Comparison of ENCODE assay signal across 22 cellular contexts in genomic region chr4:145635117-145635516, GRCh38. TPM values are rescaled to one million over a fixed set of nuclear protein-coding genes. Genes with fewer than 3 reads are reported as not detected.
DNase-seq lines count a peak whose midpoint lies in the region; ATAC-seq, FAIRE-seq and TF ChIP-seq lines count a peak whose summit lies in the region.
"Had no signal": no experiment of that assay in that cellular context is flagged by ENCODE, and none has a peak within 500 bp of the region (broad histone marks: within the 10 kb centered on the region; RNA-seq: fewer than 3 reads in every experiment).

No MANE protein-coding gene starts in this region.

- H3K14ac ChIP-seq in H9 (ENCODE audit: insufficient read depth, low read length) = 0 out of 2 replicates have a peak overlapping the region, but pooled peaks have one; percentile 24

- H3K4me3 Mint-ChIP-seq in H9 (no peak overlapping the region), neural progenitor cell (no peak overlapping the region)

- no peaks in the 10 kb centered on the region for H3F3A ChIP-seq in neural progenitor cell (ENCODE audit: low read depth)

- H2BK15ac ChIP-seq in H9 (ENCODE audit: low read depth, low read length) = no peak overlapping the region

- H4K8ac ChIP-seq in H9 (replicated peaks; ENCODE audit: insufficient read length, low read depth, low read length) = no peak overlapping the region

- H3K4me1 Mint-ChIP-seq in H9 = peaks cover 17 to 26% of the 10 kb centered on the region in 2 experiments; a peak in 3 of 4 replicates
- no peaks in the 10 kb centered on the region for H3K4me1 Mint-ChIP-seq in neural progenitor cell

- H3K9ac ChIP-seq in H9 (ENCODE audit: extremely low read depth, insufficient read length, low read length) = no peak overlapping the region
- no peak overlapping the region for H3K9ac ChIP-seq in Karpas-422 (ENCODE audit: low read length)
- no peak overlapping the region for H3K9ac ChIP-seq in GM12878 (ENCODE audit: control insufficient read depth, insufficient read depth, low read length)
- H3K9ac ChIP-seq in neural progenitor cell = no peak overlapping the region
- H3K9ac ChIP-seq: GM23248, KMS-11, SK-N-SH had no signal

- intact Hi-C loops in GM12878 (cut with micrococcal nuclease; ENCODE audit: unreplicated experiment) (no loop called here), Right ventricle myocardium superior (cut with DNase I) (no loop called here)

- no peaks in the 10 kb centered on the region; the same call in 1 of the 2 replicates for H3K4me1 ChIP-seq in H9 (ENCODE audit: insufficient read depth, low read length)
- no peaks in the 10 kb centered on the region for H3K4me1 ChIP-seq in Karpas-422 (ENCODE audit: low read length)
- H3K4me1 ChIP-seq in GM12878 (ENCODE audit: control insufficient read depth, insufficient read depth, low read length) = peaks cover 6% of the 10 kb centered on the region
- H3K4me1 ChIP-seq in neural progenitor cell = no peaks in the 10 kb centered on the region
- H3K4me1 ChIP-seq: BE2C had no signal

- H2AK5ac ChIP-seq in H9 (ENCODE audit: insufficient read length, low read length) = no peak overlapping the region

- in situ Hi-C loops in GM12878 (cut with MboI) = no loop called here

- no peak overlapping the region for H3K18ac ChIP-seq in H9 (ENCODE audit: insufficient read length, low read depth, low read length)

- no peak overlapping the region for H3T11ph ChIP-seq in H9 (ENCODE audit: low read length)

- H2BK12ac ChIP-seq in H9 (ENCODE audit: insufficient read length, low read depth, low read length) = no peak overlapping the region

- peaks cover 3 to 4% (median 4%) of the 10 kb centered on the region in 3 experiments; a peak in 3 of 7 replicates for H3K36me3 Mint-ChIP-seq in H9 (ENCODE audit: insufficient read depth in 1 of 3, low read depth in 3 of 3)
- peaks cover 4% of the 10 kb centered on the region for H3K36me3 Mint-ChIP-seq in neural progenitor cell

- CTCF ChIA-PET in GM12878 (lab: Yijun Ruan, JAX) = interaction anchor here (1.3 to 2.4 kb wide), 4 partner anchors 14 to 75 kb away, joined by 3 to 12 read pairs (median 5); partner anchors contain the start of gene MMAA

- H3K9me3 Mint-ChIP-seq in H9 (no peaks in the 10 kb centered on the region; a peak in 1 of 5 replicates), neural progenitor cell (no peaks in the 10 kb centered on the region)

- TF ChIP-seq EP300 in GM12878 (IDR thresholded peaks at IDR 0.05; ENCODE audit: borderline replicate concordance in 1 of 2, control insufficient read depth in 1 of 2, low read depth in 2 of 2, low read length in 2 of 2) = no peak

- H3K27ac ChIP-seq in H9 (ENCODE audit: insufficient read length, low read depth, low read length) = no peak overlapping the region
- no peak overlapping the region for H3K27ac ChIP-seq in Karpas-422 (ENCODE audit: low read length)
- no peak overlapping the region for H3K27ac ChIP-seq in GM12878 (ENCODE audit: control insufficient read depth, insufficient read depth)
- H3K27ac ChIP-seq in neural progenitor cell = no peak overlapping the region
- H3K27ac ChIP-seq: GM23248, KMS-11, PC-9 had no signal

- H3K9me3 ChIP-seq in H9 (ENCODE audit: control insufficient read depth, low read depth, low read length) (no peaks in the 10 kb centered on the region), Karpas-422 (ENCODE audit: low read length) (no peaks in the 10 kb centered on the region), GM12878 (replicated peaks; ENCODE audit: control insufficient read depth, insufficient read depth, low read length) (no peaks in the 10 kb centered on the region), neural progenitor cell (ENCODE audit: low read depth) (no peaks in the 10 kb centered on the region)
- H3K9me3 ChIP-seq: BE2C, SK-N-SH had no signal

- no peak overlapping the region for H2BK120ac ChIP-seq in H9 (ENCODE audit: low read depth, low read length, poor library complexity, severe bottlenecking)

- H4K91ac ChIP-seq in H9 (ENCODE audit: insufficient read length, low read depth, low read length) = no peak overlapping the region

- H3K27me3 Mint-ChIP-seq in H9 (ENCODE audit: low read depth) (no peaks in the 10 kb centered on the region), neural progenitor cell (ENCODE audit: insufficient read depth, low read depth) (peaks cover 4% of the 10 kb centered on the region)

- POLR2A ChIA-PET in GM12878 (lab: Charles Lee) = interaction anchor here (1.9 kb wide), 1 partner anchor 12 kb away, joined by 9 read pairs; no protein-coding TSS in a partner anchor

- H2AFZ ChIP-seq in H9 (ENCODE audit: low read length) (no peak overlapping the region), Karpas-422 (ENCODE audit: low read length) (no peak overlapping the region), GM12878 (ENCODE audit: control insufficient read depth, low read depth, low read length) (no peak overlapping the region), neural progenitor cell (replicated peaks) (no peak overlapping the region)
- H2AFZ ChIP-seq: GM23248, PC-9 had no signal

- FAIRE-seq in GM12878 (lab: Jason Lieb, UNC) = peak; percentile 47
- FAIRE-seq: HTR-8/SVneo had no signal

- H3K4me2 ChIP-seq in H9 (ENCODE audit: insufficient read depth, insufficient read length, low read length) = no peak overlapping the region
- no peak overlapping the region for H3K4me2 ChIP-seq in Karpas-422 (ENCODE audit: low read depth, low read length, poor library complexity, severe bottlenecking)
- no peak overlapping the region for H3K4me2 ChIP-seq in GM12878 (ENCODE audit: control insufficient read depth, insufficient read depth)
- no peak overlapping the region for H3K4me2 ChIP-seq in neural progenitor cell
- H3K4me2 ChIP-seq: KMS-11, PC-9, SK-N-SH had no signal

- no peak overlapping the region for H2BK5ac ChIP-seq in H9 (ENCODE audit: insufficient read length, low read length)

- H3K79me1 ChIP-seq in H9 (ENCODE audit: insufficient read depth, low read depth, low read length, poor library complexity, severe bottlenecking) = no peaks in the 10 kb centered on the region

- no CpG with 5 or more reads among the region's 1 CpG for WGBS in H9 (ENCODE audit: extremely low coverage, insufficient read length, low lambda C conversion rate)
- WGBS in GM12878 (ENCODE audit: insufficient coverage, insufficient replicate concordance, low lambda C conversion rate, missing lambda C conversion rate) = 38% methylated on average over 1 of the region's 1 CpG

- RAD21 ChIA-PET in GM12878 (lab: Charles Lee; ENCODE audit: unreplicated experiment) = interaction anchor here (1.0 kb wide), 1 partner anchor 11 kb away, joined by 6 read pairs; no protein-coding TSS in a partner anchor

- H4K20me1 ChIP-seq in H9 (ENCODE audit: control insufficient read depth, insufficient read depth, insufficient read length) (no peaks in the 10 kb centered on the region), Karpas-422 (ENCODE audit: insufficient read depth, low read depth, low read length) (no peaks in the 10 kb centered on the region), GM12878 (ENCODE audit: control insufficient read depth, insufficient read depth) (no peaks in the 10 kb centered on the region), neural progenitor cell (ENCODE audit: low read depth) (no peaks in the 10 kb centered on the region)

- no TSS peak for BruUV-seq in GM12878 (replicated peaks; lab: Mats Ljungman, UMichigan)

- no peak for TF ChIP-seq CTCF in H9 (conservative IDR thresholded peaks at IDR 0.05)
- no peak for TF ChIP-seq CTCF in GM12878 (IDR thresholded peaks at IDR 0.05 in 2 of 3, conservative IDR thresholded peaks at IDR 0.05 in 1 of 3; ENCODE audit: control insufficient read depth in 2 of 3, extremely low read depth in 1 of 3, insufficient read depth in 1 of 3, low read depth in 3 of 3, low read length in 3 of 3)
- TF ChIP-seq CTCF in neural progenitor cell (IDR thresholded peaks at IDR 0.05) = no peak

- no peak for DNase-seq in H9
- DNase-seq in Karpas-422 = peak; percentile 37
- no peak for DNase-seq in GM12878 (ENCODE audit: low read depth, low spot score)
- DNase-seq in neural progenitor cell (ENCODE audit: low spot score) = no peak
- no peak for DNase-seq in Right ventricle myocardium superior
- no peak for DNase-seq in activated T-cell treated with anti-CD3 and anti-CD28 coated beads, Interleukin-2, amount 50 U/mL, for 1 hour
- DNase-seq: BE2C, NCI-H1092, NCI-H1436 treated with DMSO at 0.1 percent for 48 hours, NCI-H1930, NCI-H69, PC-9, RPMI8226, SIG-M5, SK-N-SH had no signal

- H3K23me2 ChIP-seq in H9 (ENCODE audit: insufficient read length, low read depth, low read length, poor library complexity, severe bottlenecking) = no peaks in the 10 kb centered on the region

- H3K79me2 ChIP-seq in H9 (ENCODE audit: insufficient read depth, low read length) (no peaks in the 10 kb centered on the region), Karpas-422 (ENCODE audit: low read length) (no peaks in the 10 kb centered on the region), GM12878 (ENCODE audit: control insufficient read depth, insufficient read depth, low read length) (no peaks in the 10 kb centered on the region), neural progenitor cell (ENCODE audit: low read depth) (no peaks in the 10 kb centered on the region)

- no peaks in the 10 kb centered on the region for H3K27me3 ChIP-seq in H9 (ENCODE audit: insufficient read depth, low read length)
- no peaks in the 10 kb centered on the region for H3K27me3 ChIP-seq in Karpas-422 (ENCODE audit: low read length)
- no peaks in the 10 kb centered on the region for H3K27me3 ChIP-seq in GM12878 (replicated peaks in 1 of 2; ENCODE audit: control insufficient read depth in 2 of 2, insufficient read depth in 2 of 2, low read length in 1 of 2)
- no peaks in the 10 kb centered on the region for H3K27me3 ChIP-seq in neural progenitor cell
- H3K27me3 ChIP-seq: BE2C had no signal

- SMC1A ChIA-PET in GM12878 (lab: Charles Lee; ENCODE audit: uncharacterized antibody, unreplicated experiment) = interaction anchor here (0.6 to 2.2 kb wide), 3 partner anchors 9 to 548 kb away, joined by 3 to 8 read pairs (median 7); no protein-coding TSS in a partner anchor

- H3K4me3 ChIP-seq in Karpas-422 (ENCODE audit: low read length) = no peak overlapping the region
- H3K4me3 ChIP-seq in GM12878 = no peak overlapping the region
- no peak overlapping the region for H3K4me3 ChIP-seq in neural progenitor cell
- H3K4me3 ChIP-seq: GM23248, PC-9 had no signal

- no peak overlapping the region for H2BK20ac ChIP-seq in H9 (ENCODE audit: low read depth, low read length, poor library complexity, severe bottlenecking)

- no peaks in the 10 kb centered on the region for H3K9me2 ChIP-seq in Karpas-422 (replicated peaks; ENCODE audit: insufficient read depth, low read length)
- H3K9me2 ChIP-seq: SK-N-SH had no signal

- no peak overlapping the region for H3K23ac ChIP-seq in H9 (ENCODE audit: insufficient read length, low read depth, low read length)

- H3K36me3 ChIP-seq in Karpas-422 (ENCODE audit: insufficient read depth, low read length) (0 out of 2 replicates have a peak, but pooled peaks cover 3% of the 10 kb centered on the region), GM12878 (ENCODE audit: control insufficient read depth in 2 of 2, insufficient read depth in 2 of 2, low read length in 1 of 2) (no peaks in the 10 kb centered on the region), neural progenitor cell (no peaks in the 10 kb centered on the region)
- H3K36me3 ChIP-seq: BE2C had no signal

- H3K27ac Mint-ChIP-seq in H9 (0 out of 7 replicates have a peak overlapping the region, but pooled peaks of 1 of the 3 experiments have one; percentile 78), neural progenitor cell (peak overlapping the region; percentile 29)

- no peak for TF ChIP-seq POLR2A in GM12878 (IDR thresholded peaks at IDR 0.05; ENCODE audit: low read depth, low read length)

- H3K4ac ChIP-seq in H9 (ENCODE audit: low read depth, low read length) = no peak overlapping the region

- no peak for TF ChIP-seq RAD21 in GM12878 (IDR thresholded peaks at IDR 0.05; ENCODE audit: insufficient read depth, low read depth, low read length)

- H4K5ac ChIP-seq in H9 (ENCODE audit: insufficient read length, low read depth, low read length) = no peak overlapping the region

- no peak overlapping the region for H3K56ac ChIP-seq in H9 (ENCODE audit: insufficient read length, low read depth, low read length)

- ATAC-seq in GM12878 = peak; percentile 25
- ATAC-seq in GM19035 (IDR thresholded peaks at IDR 0.05; ENCODE audit: unreplicated experiment) = no peak
- no peak for ATAC-seq in Right ventricle myocardium superior (ENCODE audit: poor library complexity)
- ATAC-seq: HCT116 had no signal

RNA-seq across cellular contexts. Expression of gene MMAA, which starts 15.9 kb away (rescaled TPM):
- total RNA-seq in H9 (2021) (2.1 and 3.0 TPM in 2 replicates), GM12878 (2014; rRNA removed) (4.5 and 6.5 TPM in 2 replicates), GM12878 (2014; rRNA removed; fragmentation: Illumina TruSeq; extraction: Trizol) (7.4 and 8.3 TPM in 2 replicates), GM12878 (2021) (10.4 and 13.0 TPM in 2 replicates), neural progenitor cell (ENCODE audit: low replicate concordance) (2.0 and 2.3 TPM in 2 replicates), Right ventricle myocardium superior (8.6 TPM)
- total RNA-seq in Karpas-422 (2014; rRNA removed; shearing (Covaris generic); ENCODE audit: low replicate concordance) = 4.0 and 9.5 TPM in 2 replicates
- total RNA-seq in GM12878 (2013; cell fraction: nucleolus; rRNA removed) = 7.4 and 8.1 TPM in 2 replicates
- 7.2 TPM for polyA plus RNA-seq in GM12878 (2011; ENCODE audit: low read depth)
- polyA plus RNA-seq in GM12878 (2011; rRNA removed) (22.6 and 30.6 TPM in 2 replicates), GM12878 (2014; fragmentation: Illumina TruSeq; extraction: Trizol) (12.6 and 15.1 TPM in 2 replicates), GM12878 (2014; fragmentation: Nextera tagmentation; extraction: Ambion mirVana) (10 to 100 TPM in 1 of 2 experiments, 1 to 10 TPM in 1; 9.2 to 11.0 TPM), GM12878 (2014; rRNA removed) (8.3 and 9.1 TPM in 2 replicates), GM12878 (2016; fragmentation: Nextera tagmentation; extraction: Ambion mirVana) (10 to 100 TPM; 15.6 TPM)
- polyA plus RNA-seq in GM12878 (2011; cell fraction: cytosol; rRNA removed) = 7.0 and 7.2 TPM in 2 replicates
- polyA plus RNA-seq in GM12878 (2011; cell fraction: nucleus; rRNA removed) = 8.2 and 10.5 TPM in 2 replicates
- 4.6 and 6.1 TPM in 2 replicates for polyA plus RNA-seq in GM12878 (2012)
- polyA minus RNA-seq in GM12878 (2011; rRNA and poly(A)+ RNA removed) = 9.0 and 16.7 TPM in 2 replicates
- 3.6 and 4.9 TPM in 2 replicates for polyA minus RNA-seq in GM12878 (2011; cell fraction: cytosol; rRNA and poly(A)+ RNA removed)
- polyA minus RNA-seq in GM12878 (2011; cell fraction: nucleus; rRNA and poly(A)+ RNA removed) = 5.2 and 9.2 TPM in 2 replicates

RNA-seq across cellular contexts. Expression of gene C4orf51, which starts 44.8 kb away (rescaled TPM):
- 2.7 and 6.0 TPM in 2 replicates for total RNA-seq in H9 (2021)
- total RNA-seq in Karpas-422 (2014; rRNA removed; shearing (Covaris generic); ENCODE audit: low replicate concordance) = not detected in 2 replicates
- not detected in 2 replicates for total RNA-seq in GM12878 (2013; cell fraction: nucleolus; rRNA removed)
- total RNA-seq in GM12878 (2014; rRNA removed) = not detected in 2 replicates
- not detected in 2 replicates for total RNA-seq in GM12878 (2014; rRNA removed; fragmentation: Illumina TruSeq; extraction: Trizol)
- not detected in 2 replicates for total RNA-seq in GM12878 (2021)
- polyA plus RNA-seq in GM12878 (2011; ENCODE audit: low read depth) = not detected
- polyA plus RNA-seq in GM12878 (2011; rRNA removed) = not detected in 2 replicates
- not detected in 2 replicates for polyA plus RNA-seq in GM12878 (2011; cell fraction: cytosol; rRNA removed)
- not detected in 2 replicates for polyA plus RNA-seq in GM12878 (2011; cell fraction: nucleus; rRNA removed)
- not detected in 2 replicates for polyA plus RNA-seq in GM12878 (2012)
- polyA plus RNA-seq in GM12878 (2014; fragmentation: Illumina TruSeq; extraction: Trizol) = not detected in 2 replicates
- polyA plus RNA-seq in GM12878 (2014; fragmentation: Nextera tagmentation; extraction: Ambion mirVana) = not detected
- polyA plus RNA-seq in GM12878 (2014; rRNA removed) = not detected in 2 replicates
- not detected for polyA plus RNA-seq in GM12878 (2016; fragmentation: Nextera tagmentation; extraction: Ambion mirVana)
- not detected in 2 replicates for polyA minus RNA-seq in GM12878 (2011; rRNA and poly(A)+ RNA removed)
- not detected in 2 replicates for polyA minus RNA-seq in GM12878 (2011; cell fraction: cytosol; rRNA and poly(A)+ RNA removed)
- polyA minus RNA-seq in GM12878 (2011; cell fraction: nucleus; rRNA and poly(A)+ RNA removed) = not detected in 2 replicates
- total RNA-seq in neural progenitor cell (ENCODE audit: low replicate concordance) = not detected in 2 replicates
- not detected for total RNA-seq in Right ventricle myocardium superior
- total RNA-seq: A673, GM23248, NCI-H460, PC-9 had no signal
- polyA plus RNA-seq: GM23248, SK-N-SH had no signal
